23 cellular contexts compared by ENCODE assay signal in the genomic region with DNA sequence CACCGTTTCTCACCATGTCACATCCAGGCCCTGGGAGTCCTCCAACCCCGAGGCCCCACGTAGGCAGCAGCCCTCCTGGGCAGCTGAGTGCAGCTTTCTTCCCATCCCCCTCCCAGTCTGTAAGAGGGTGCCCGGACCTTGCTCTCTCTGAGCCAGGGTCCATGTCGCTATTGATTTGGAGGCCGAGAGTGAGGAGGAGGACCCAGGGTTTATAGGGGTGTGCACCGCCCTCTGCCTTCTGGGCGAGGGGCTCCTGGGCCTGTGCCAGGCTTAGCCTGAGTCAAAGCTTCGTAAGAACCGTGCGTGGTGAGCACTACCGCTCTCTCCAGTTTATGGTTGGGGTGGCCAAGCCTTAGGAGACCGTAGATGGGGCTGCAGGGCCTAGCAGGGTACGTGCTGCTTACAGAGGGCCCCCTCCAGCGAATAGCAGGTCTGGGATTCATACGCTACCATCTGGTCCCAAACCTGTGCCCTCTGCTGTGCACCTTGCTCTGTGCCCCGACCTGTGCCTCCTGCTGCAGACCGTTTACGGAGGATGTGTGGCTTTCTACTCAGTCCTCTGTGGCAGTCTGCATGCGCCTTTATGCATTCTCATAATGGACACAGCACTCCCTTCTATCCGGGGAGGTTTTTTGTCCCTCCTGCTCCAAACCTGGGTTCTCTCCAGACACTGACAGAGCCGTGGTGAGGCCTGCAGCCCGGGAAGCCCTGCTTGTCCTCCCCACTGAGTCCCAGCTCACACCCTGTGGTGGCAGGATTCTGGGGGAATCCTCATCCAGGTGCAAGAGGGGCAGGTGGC. TPM values are rescaled to one million over a fixed set of nuclear protein-coding genes. Genes with fewer than 3 reads are reported as not detected.
A peak's percentile ranks its signal among the peaks of the same experiment; 100 is the strongest.
DNase-seq lines count a peak whose midpoint lies in the region; ATAC-seq, FAIRE-seq and TF ChIP-seq lines count a peak whose summit lies in the region.
"Had no signal": no experiment of that assay in that cellular context is flagged by ENCODE, and none has a peak within 500 bp of the region (broad histone marks: within the 10 kb centered on the region; RNA-seq: fewer than 3 reads in every experiment).

No MANE protein-coding gene starts in this region.

- H3K9ac ChIP-seq in HepG2 (ENCODE audit: insufficient read depth, low read depth, low read length): no peak overlapping the region; the same call in 1 of the 2 replicates

- in situ Hi-C loops in HepG2 (cut with HindIII; ENCODE audit: extremely low pct_ligation_motif_present, low pct_unique_long_range_greater_than_20kb): no loop called here

- no peaks in the 10 kb centered on the region for H4K20me1 ChIP-seq in HepG2 (ENCODE audit: insufficient read depth, low read length)

- no peaks in the 10 kb centered on the region for H3K4me1 Mint-ChIP-seq in activated naive CD8-positive, alpha-beta T cell treated with anti-CD3 and anti-CD28 coated beads, Interleukin-2, amount 10 ng/mL, durations not matched to agents 7 days and 5 days
- peaks cover 1% of the 10 kb centered on the region for H3K4me1 Mint-ChIP-seq in activated naive CD8-positive, alpha-beta T cell treated with anti-CD3 and anti-CD28 coated beads for 36 hours

- no peak for TF ChIP-seq RAD21 in HepG2 (CRISPR knock-in tag; IDR thresholded peaks at IDR 0.05)

- H3K4me2 ChIP-seq in HepG2 (ENCODE audit: low read depth, low read length): peak overlapping the region; percentile 77

- CTCF ChIA-PET in HepG2 (lab: Yijun Ruan, JAX; ENCODE audit: low intra/inter-chr PET ratio, low total read pairs): no interaction called here

- H3K27me3 ChIP-seq in HepG2 (ENCODE audit: control insufficient read depth in 1 of 2, insufficient read depth in 2 of 2, low read length in 2 of 2): peaks cover 0 to 8% of the 10 kb centered on the region in 2 experiments; a peak in 3 of 5 replicates
- H3K27me3 ChIP-seq: BE2C had no signal

- peak overlapping the region in 1 of 3 experiments; percentile 39; a peak in 2 of 6 replicates for H3K4me3 ChIP-seq in HepG2 (replicated peaks in 1 of 3; ENCODE audit: insufficient read depth in 1 of 3, low read depth in 2 of 3, low read length in 3 of 3)

- no peaks in the 10 kb centered on the region for H3K9me3 ChIP-seq in HepG2 (ENCODE audit: low read length)
- H3K9me3 ChIP-seq: BE2C, Caco-2 had no signal

- H3K4me1 ChIP-seq in HepG2 (ENCODE audit: insufficient read depth, low read length): peaks cover 32% of the 10 kb centered on the region
- H3K4me1 ChIP-seq: Caco-2 had no signal

- peaks cover under 1% of the 10 kb centered on the region for H3K9me3 Mint-ChIP-seq in activated naive CD8-positive, alpha-beta T cell treated with anti-CD3 and anti-CD28 coated beads, Interleukin-2, amount 10 ng/mL, durations not matched to agents 7 days and 5 days
- H3K9me3 Mint-ChIP-seq in activated naive CD8-positive, alpha-beta T cell treated with anti-CD3 and anti-CD28 coated beads for 36 hours: peaks cover 1% of the 10 kb centered on the region
- H3K9me3 Mint-ChIP-seq: CD4-positive, alpha-beta T cell had no signal

- POLR2A ChIA-PET in activated naive CD8-positive, alpha-beta T cell treated with anti-CD3 and anti-CD28 coated beads, Interleukin-2, amount 10 ng/mL, durations not matched to agents 7 days and 5 days (lab: Charles Lee): interaction anchor here (0.6 kb wide), 1 partner anchor 53 kb away, joined by 3 read pairs; no protein-coding TSS in a partner anchor
- POLR2A ChIA-PET in HepG2 (lab: Yijun Ruan, JAX): interaction anchor here (0.7 to 2.5 kb wide), 3 partner anchors 9 to 72 kb away, joined by 3 to 12 read pairs (median 4); no protein-coding TSS in a partner anchor

- BruUV-seq in HepG2 (replicated peaks; lab: Mats Ljungman, UMichigan): no TSS peak

- no peaks in the 10 kb centered on the region for H3K79me2 ChIP-seq in HepG2 (ENCODE audit: insufficient read depth, low read length)

- WGBS in HepG2 (ENCODE audit: low lambda C conversion rate): 26% methylated on average over 15 of the region's 23 CpGs

- peak; percentile 71 for FAIRE-seq in HepG2 (lab: Jason Lieb, UNC)
- FAIRE-seq: A204.1, GM12892, GM18507, RCC 7860 had no signal

- peaks cover 1% of the 10 kb centered on the region for H3K36me3 Mint-ChIP-seq in activated naive CD8-positive, alpha-beta T cell treated with anti-CD3 and anti-CD28 coated beads, Interleukin-2, amount 10 ng/mL, durations not matched to agents 7 days and 5 days
- peaks cover 4% of the 10 kb centered on the region for H3K36me3 Mint-ChIP-seq in activated naive CD8-positive, alpha-beta T cell treated with anti-CD3 and anti-CD28 coated beads for 36 hours

- no peak for TF ChIP-seq POLR2A in HepG2 (IDR thresholded peaks at IDR 0.05; ENCODE audit: insufficient read depth in 1 of 2, low read depth in 2 of 2, low read length in 2 of 2)

- TF ChIP-seq CTCF in HepG2 (CRISPR knock-in tag; IDR thresholded peaks at IDR 0.05): peak; percentile 40

- H3K27ac Mint-ChIP-seq in activated naive CD8-positive, alpha-beta T cell treated with anti-CD3 and anti-CD28 coated beads, Interleukin-2, amount 10 ng/mL, durations not matched to agents 7 days and 5 days: peak overlapping the region; percentile 32
- no peak overlapping the region for H3K27ac Mint-ChIP-seq in activated naive CD8-positive, alpha-beta T cell treated with anti-CD3 and anti-CD28 coated beads for 36 hours
- H3K27ac Mint-ChIP-seq: CD4-positive, alpha-beta T cell had no signal

- H2AFZ ChIP-seq in HepG2 (ENCODE audit: low read length): no peak overlapping the region

- no peak for DNase-seq in activated naive CD8-positive, alpha-beta T cell treated with anti-CD3 and anti-CD28 coated beads, Interleukin-2, amount 10 ng/mL, durations not matched to agents 7 days and 5 days
- DNase-seq in activated naive CD8-positive, alpha-beta T cell treated with anti-CD3 and anti-CD28 coated beads for 36 hours: no peak
- no peak for DNase-seq in caudate nucleus (lab: John Stamatoyannopoulos, UW)
- DNase-seq in HepG2 (ENCODE audit: low spot score): peak; percentile 62
- DNase-seq in cortex of kidney (lab: John Stamatoyannopoulos, UW): no peak
- DNase-seq in DMS153 (lab: John Stamatoyannopoulos, UW): no peak
- no peak for DNase-seq in NCI-H1930 (lab: John Stamatoyannopoulos, UW)
- DNase-seq: BE2C; Caco-2; CD4-positive, alpha-beta T cell; EL; GOT3; KBM-7; NCI-H1105 treated with DMSO at 0.1 percent for 48 hours; NCI-H1694; NCI-H2171; NCI-H526 treated with DMSO at 0.1 percent for 48 hours had no signal

- TF ChIP-seq EP300 in HepG2 (IDR thresholded peaks at IDR 0.05; ENCODE audit: low read depth in 2 of 2, low read length in 2 of 2) (peak in 1 of 2 experiments; percentile 56; a peak in 1 of 4 replicates), HepG2 (CRISPR knock-in tag; IDR thresholded peaks at IDR 0.05; ENCODE audit: borderline replicate concordance) (no peak)

- intact Hi-C loops in HepG2 (cut with micrococcal nuclease; ENCODE audit: unreplicated experiment): no loop called here

- H3K4me3 Mint-ChIP-seq in activated naive CD8-positive, alpha-beta T cell treated with anti-CD3 and anti-CD28 coated beads, Interleukin-2, amount 10 ng/mL, durations not matched to agents 7 days and 5 days: no peak overlapping the region
- H3K4me3 Mint-ChIP-seq in activated naive CD8-positive, alpha-beta T cell treated with anti-CD3 and anti-CD28 coated beads for 36 hours: no peak overlapping the region
- H3K4me3 Mint-ChIP-seq: CD4-positive, alpha-beta T cell had no signal

- ATAC-seq in activated naive CD8-positive, alpha-beta T cell treated with anti-CD3 and anti-CD28 coated beads, Interleukin-2, amount 10 ng/mL, durations not matched to agents 7 days and 5 days (ENCODE audit: low read depth): no peak
- peak; percentile 59 for ATAC-seq in HepG2
- ATAC-seq: Right ventricle myocardium inferior had no signal

- H3K27ac ChIP-seq in caudate nucleus (ENCODE audit: low read depth, low read length) (peak overlapping the region; percentile 89), HepG2 (ENCODE audit: extremely low read length, insufficient read depth, low read length) (peak overlapping the region; percentile 26), temporal lobe (ENCODE audit: low read depth, low read length) (peak overlapping the region; percentile 91)

- peaks cover 3% of the 10 kb centered on the region for H3K27me3 Mint-ChIP-seq in activated naive CD8-positive, alpha-beta T cell treated with anti-CD3 and anti-CD28 coated beads, Interleukin-2, amount 10 ng/mL, durations not matched to agents 7 days and 5 days
- H3K27me3 Mint-ChIP-seq in activated naive CD8-positive, alpha-beta T cell treated with anti-CD3 and anti-CD28 coated beads for 36 hours: no peaks in the 10 kb centered on the region
- H3K27me3 Mint-ChIP-seq: CD4-positive, alpha-beta T cell had no signal

- peaks cover 0 to 2% of the 10 kb centered on the region in 2 experiments; a peak in 2 of 5 replicates for H3K36me3 ChIP-seq in HepG2 (replicated peaks in 1 of 2; ENCODE audit: control insufficient read depth in 1 of 2, insufficient read depth in 2 of 2, low read length in 2 of 2)
- H3K36me3 ChIP-seq: BE2C had no signal

RNA-seq across cellular contexts. Expression of a gene that starts 54.7 kb away (rescaled TPM):
- 10 to 100 TPM; 70.2 to 73.2 TPM for total RNA-seq in activated naive CD8-positive, alpha-beta T cell treated with anti-CD3 and anti-CD28 coated beads, Interleukin-2, amount 10 ng/mL, durations not matched to agents 7 days and 5 days
- 10 to 100 TPM; 39.1 to 43.7 TPM for total RNA-seq in activated naive CD8-positive, alpha-beta T cell treated with anti-CD3 and anti-CD28 coated beads for 36 hours
- total RNA-seq in HepG2 (2016; rRNA removed; fragmentation: Illumina TruSeq; extraction: Trizol) (18.8 and 25.9 TPM in 2 replicates), temporal lobe (26.8 TPM)
- 10.8 and 10.9 TPM in 2 replicates for total RNA-seq in HepG2 (2016; cell fraction: cytosol; rRNA removed; fragmentation: Illumina TruSeq; extraction: Trizol; ENCODE audit: low read depth)
- total RNA-seq in HepG2 (2016; cell fraction: insoluble cytoplasmic fraction; rRNA removed; fragmentation: Illumina TruSeq; extraction: Trizol): 14.8 and 27.5 TPM in 2 replicates
- 11.3 and 11.9 TPM in 2 replicates for total RNA-seq in HepG2 (2016; cell fraction: membrane; rRNA removed; fragmentation: Illumina TruSeq; extraction: Trizol)
- total RNA-seq in HepG2 (2016; cell fraction: nucleus; rRNA removed; fragmentation: Illumina TruSeq; extraction: Trizol): 27.4 and 30.7 TPM in 2 replicates
- polyA plus RNA-seq in HepG2 (2011; rRNA removed): 31.5 and 42.3 TPM in 2 replicates
- polyA plus RNA-seq in HepG2 (2011; cell fraction: cytosol; rRNA removed): 30.6 and 33.0 TPM in 2 replicates
- polyA plus RNA-seq in HepG2 (2011; cell fraction: nucleus; rRNA removed): 151 and 153 TPM in 2 replicates
- polyA plus RNA-seq in HepG2 (2012): 18.3 and 27.7 TPM in 2 replicates
- 2.9 and 3.9 TPM in 2 replicates for polyA plus RNA-seq in HepG2 (2016; cell fraction: cytosol; fragmentation: Illumina TruSeq; extraction: Trizol; ENCODE audit: low read depth)
- polyA plus RNA-seq in HepG2 (2016; cell fraction: insoluble cytoplasmic fraction; fragmentation: Illumina TruSeq; extraction: Trizol; ENCODE audit: low read depth): 12.8 and 16.5 TPM in 2 replicates
- polyA plus RNA-seq in HepG2 (2016; cell fraction: membrane; fragmentation: Illumina TruSeq; extraction: Trizol; ENCODE audit: low read depth): 6.1 and 6.7 TPM in 2 replicates
- 50.4 and 56.8 TPM in 2 replicates for polyA plus RNA-seq in HepG2 (2016; cell fraction: nucleus; fragmentation: Illumina TruSeq; extraction: Trizol; ENCODE audit: insufficient read depth, low read depth)
- 49.2 and 54.3 TPM in 2 replicates for polyA minus RNA-seq in HepG2 (2011; rRNA and poly(A)+ RNA removed; ENCODE audit: low replicate concordance)
- polyA minus RNA-seq in HepG2 (2011; cell fraction: cytosol; rRNA and poly(A)+ RNA removed): 13.6 and 15.2 TPM in 2 replicates
- 58.3 and 63.7 TPM in 2 replicates for polyA minus RNA-seq in HepG2 (2011; cell fraction: nucleus; rRNA and poly(A)+ RNA removed)

Comparison
In these comparisons a context has a peak if more than half of its experiments do, and no peak if none do; other contexts are left out.
1. H3K27ac ChIP-seq: peak in every context shown above with its lines; median percentile 91 in temporal lobe; 89 in caudate nucleus; 26 in HepG2.